In the genomic region with DNA sequence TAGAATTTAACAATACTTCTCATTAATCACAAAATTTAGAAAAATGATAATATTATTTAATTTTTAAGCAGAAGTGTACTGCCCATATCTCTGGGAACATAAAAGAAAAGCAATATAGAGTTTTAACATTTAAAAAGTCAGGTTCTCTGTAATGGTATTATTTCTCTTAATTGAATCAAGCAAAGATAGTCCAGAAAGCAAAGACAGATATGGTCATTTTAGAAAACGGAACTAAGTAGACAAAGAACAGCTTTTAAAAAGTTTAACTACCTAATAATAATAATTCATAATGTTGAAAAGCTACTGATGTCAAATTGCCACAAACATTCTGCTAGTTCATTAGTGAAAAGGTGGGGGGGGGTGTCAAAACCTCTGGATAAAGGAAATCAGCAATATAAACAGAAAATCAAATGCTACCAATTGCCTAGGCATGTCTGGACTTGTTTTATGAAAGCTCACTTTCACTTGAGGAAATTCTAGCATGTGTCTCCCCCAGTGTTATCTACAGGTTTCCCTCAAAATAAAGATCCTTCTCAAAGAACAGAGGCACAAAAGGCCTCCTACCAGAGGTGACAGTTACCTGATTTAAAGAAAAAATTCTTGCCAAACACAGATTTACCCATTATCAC, we compare ENCODE assay signal across 10 cellular contexts. TPM values are rescaled to one million over a fixed set of nuclear protein-coding genes. Genes with fewer than 3 reads are reported as not detected.
A peak's percentile ranks its signal among the peaks of the same experiment; 100 is the strongest.
DNase-seq lines count a peak whose midpoint lies in the region; ATAC-seq and TF ChIP-seq lines count a peak whose summit lies in the region.
"Had no signal": no experiment of that assay in that cellular context is flagged by ENCODE, and none has a peak within 500 bp of the region (broad histone marks: within the 10 kb centered on the region; RNA-seq: fewer than 3 reads in every experiment).

No MANE protein-coding gene starts in this region.

- intact Hi-C loops in left ventricle myocardium inferior (cut with micrococcal nuclease) = no loop called here
- intact Hi-C loops in left ventricle myocardium superior (cut with micrococcal nuclease) = no loop called here

- DNase-seq in left ventricle myocardium inferior = no peak
- DNase-seq in left ventricle myocardium superior = no peak
- peak; percentile 61 for DNase-seq in fibroblast of pulmonary artery (ENCODE audit: low read depth)
- DNase-seq in effector memory CD8-positive, alpha-beta T cell = no peak
- DNase-seq in GM10248 (ENCODE audit: extremely low spot score) = no peak
- no peak for DNase-seq in naive thymus-derived CD8-positive, alpha-beta T cell
- DNase-seq: KG1 had no signal

- POLR2A ChIA-PET in GM10248 (lab: Yijun Ruan, JAX) = interaction anchor here (0.6 kb wide), 1 partner anchor 566 kb away, joined by 8 read pairs; no protein-coding TSS in a partner anchor
- POLR2A ChIA-PET in naive thymus-derived CD8-positive, alpha-beta T cell (lab: Charles Lee) = interaction anchor here (0.5 to 3.8 kb wide), 2 partner anchors 78 to 261 kb away, joined by 3 to 30 read pairs; a partner anchor contains a TSS

- H3K27me3 Mint-ChIP-seq in effector memory CD8-positive, alpha-beta T cell = no peaks in the 10 kb centered on the region
- H3K27me3 Mint-ChIP-seq in naive thymus-derived CD8-positive, alpha-beta T cell = no peaks in the 10 kb centered on the region
- H3K27me3 Mint-ChIP-seq: central memory CD8-positive, alpha-beta T cell had no signal

- H3K4me3 Mint-ChIP-seq in effector memory CD8-positive, alpha-beta T cell = no peak overlapping the region
- H3K4me3 Mint-ChIP-seq in naive thymus-derived CD8-positive, alpha-beta T cell = peak overlapping the region in 5 of 10 donors; percentile 12 to 50 (median 26)

- H3K9me3 Mint-ChIP-seq in effector memory CD8-positive, alpha-beta T cell = no peaks in the 10 kb centered on the region
- H3K9me3 Mint-ChIP-seq in naive thymus-derived CD8-positive, alpha-beta T cell = no peaks in the 10 kb centered on the region
- H3K9me3 Mint-ChIP-seq: central memory CD8-positive, alpha-beta T cell had no signal

- H3K36me3 Mint-ChIP-seq in effector memory CD8-positive, alpha-beta T cell (ENCODE audit: insufficient read depth) = peaks cover 19% of the 10 kb centered on the region
- H3K36me3 Mint-ChIP-seq in naive thymus-derived CD8-positive, alpha-beta T cell = peaks cover 5 to 23% (median 11%) of the 10 kb centered on the region in 3 donors

- peaks cover 16 to 20% of the 10 kb centered on the region in 2 donors for H3K4me1 Mint-ChIP-seq in effector memory CD8-positive, alpha-beta T cell (ENCODE audit: low read depth in 2 of 2)
- peaks cover 30 to 53% (median 43%) of the 10 kb centered on the region in 4 donors for H3K4me1 Mint-ChIP-seq in naive thymus-derived CD8-positive, alpha-beta T cell

- H3K36me3 ChIP-seq in left ventricle myocardium inferior = peaks cover 24% of the 10 kb centered on the region

- H3K27ac ChIP-seq in left ventricle myocardium inferior (replicated peaks) = peak overlapping the region; percentile 93

- TF ChIP-seq CTCF in left ventricle myocardium inferior (IDR thresholded peaks at IDR 0.05; ENCODE audit: borderline replicate concordance) = no peak
- no peak for TF ChIP-seq CTCF in fibroblast of pulmonary artery (IDR thresholded peaks at IDR 0.05; ENCODE audit: low read length, missing control alignments)
- no peak for TF ChIP-seq CTCF in GM10248 (IDR thresholded peaks at IDR 0.05; ENCODE audit: control extremely low read depth, extremely low read depth, low read depth, missing control alignments)

- CTCF ChIA-PET in GM10248 (lab: Yijun Ruan, JAX) = interaction anchor here (0.6 to 7.5 kb wide), 14 partner anchors 10 to 251 kb away, joined by 3 to 58 read pairs (median 6); no protein-coding TSS in a partner anchor

- no peak overlapping the region for H3K27ac Mint-ChIP-seq in effector memory CD8-positive, alpha-beta T cell
- H3K27ac Mint-ChIP-seq in naive thymus-derived CD8-positive, alpha-beta T cell = peak overlapping the region in 1 of 10 donors; percentile 52

- H3K4me3 ChIP-seq in left ventricle myocardium inferior (peak overlapping the region; percentile 80), fibroblast of pulmonary artery (replicated peaks; ENCODE audit: low read depth, low read length) (peak overlapping the region; percentile 96)

- H3K9me3 ChIP-seq in left ventricle myocardium inferior (replicated peaks) = no peaks in the 10 kb centered on the region

- ATAC-seq in left ventricle myocardium superior (no peak), SK-N-SH treated with all-trans-retinoic acid at 6 μM for 48 hours (no peak), HG02885 (IDR thresholded peaks at IDR 0.05; ENCODE audit: poor library complexity, unreplicated experiment) (no peak)
- no peak for ATAC-seq in effector memory CD8-positive, alpha-beta T cell (replicated peaks)
- ATAC-seq in naive thymus-derived CD8-positive, alpha-beta T cell = no peak

- H3K4me1 ChIP-seq in left ventricle myocardium inferior = peaks cover 57% of the 10 kb centered on the region

- no peaks in the 10 kb centered on the region for H3K27me3 ChIP-seq in left ventricle myocardium inferior (ENCODE audit: low read depth)

TF ChIP-seq in SK-N-SH treated with all-trans-retinoic acid at 6 μM for 48 hours, 23 proteins besides CTCF, POLR2A, EP300 and RAD21:
- no peak for TF ChIP-seq ESRRG (CRISPR knock-in tag; IDR thresholded peaks at IDR 0.05)
- no peak for TF ChIP-seq SNAI2 (CRISPR knock-in tag; IDR thresholded peaks at IDR 0.05)
- no peak for TF ChIP-seq GLIS3 (CRISPR knock-in tag; IDR thresholded peaks at IDR 0.05)
- 0 out of 2 replicates have a peak, but pooled peaks have one; percentile 19 for TF ChIP-seq ISL1 (CRISPR knock-in tag; IDR thresholded peaks at IDR 0.05)

RNA-seq across cellular contexts. Expression of a gene that starts 1.7 kb away (rescaled TPM):
- total RNA-seq in left ventricle myocardium inferior (12.8 TPM), left ventricle myocardium superior (12.4 TPM)
- 10 to 100 TPM; 17.7 to 22.8 TPM for total RNA-seq in naive thymus-derived CD8-positive, alpha-beta T cell
- 10 to 100 TPM; 15.1 to 16.3 (median 15.7) TPM for polyA plus RNA-seq in naive thymus-derived CD8-positive, alpha-beta T cell
